In the genomic region with DNA sequence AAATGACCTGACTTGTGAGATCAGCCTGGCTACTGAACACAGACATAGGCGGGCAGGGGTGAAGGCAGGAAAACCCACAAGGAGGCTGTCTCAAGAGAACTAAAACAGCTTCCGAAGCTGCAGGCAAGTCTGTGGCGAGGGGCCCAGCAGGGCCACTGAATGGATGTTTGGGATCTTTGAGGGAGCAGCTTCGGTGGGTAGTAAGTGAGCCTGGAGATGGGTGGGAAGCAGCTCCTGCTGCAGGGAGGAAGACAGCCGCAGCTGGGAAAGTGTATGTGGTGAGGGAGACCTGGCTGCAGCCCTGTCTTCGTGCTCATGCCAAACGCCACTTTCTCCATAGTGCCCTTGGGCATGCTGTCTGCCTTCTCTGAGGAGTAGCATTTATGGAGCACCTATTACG, we compare ENCODE assay signal across 12 cellular contexts. TPM values are rescaled to one million over a fixed set of nuclear protein-coding genes. Genes with fewer than 3 reads are reported as not detected.
DNase-seq lines count a peak whose midpoint lies in the region; ATAC-seq lines count a peak whose summit lies in the region.
"Had no signal": no experiment of that assay in that cellular context is flagged by ENCODE, and none has a peak within 500 bp of the region (broad histone marks: within the 10 kb centered on the region; RNA-seq: fewer than 3 reads in every experiment).

No MANE protein-coding gene starts in this region.

- peak overlapping the region in 5 of 7 donors; percentile 8 to 80 (median 32) for H3K4me3 Mint-ChIP-seq in CD8-positive, alpha-beta memory T cell
- H3K4me3 Mint-ChIP-seq in activated naive CD8-positive, alpha-beta T cell treated with anti-CD3 and anti-CD28 coated beads, Interleukin-2, amount 50 U/mL, for 24 hours: peak overlapping the region; percentile 88
- peak overlapping the region; percentile 94 for H3K4me3 Mint-ChIP-seq in natural killer cell treated with Interleukin-12 subunit alpha and Interleukin-12 subunit beta and Interleukin-15 and Interleukin-18, amount 100 ng/mL, for 72 hours

- peak overlapping the region; percentile 83 for H3K4me2 ChIP-seq in Karpas-422 (ENCODE audit: low read depth, low read length, poor library complexity, severe bottlenecking)

- peaks cover 48% of the 10 kb centered on the region for H3K79me2 ChIP-seq in Karpas-422 (ENCODE audit: low read length)

- no peak for ATAC-seq in activated naive CD8-positive, alpha-beta T cell treated with anti-CD3 and anti-CD28 coated beads, Interleukin-2, amount 50 U/mL, for 24 hours
- ATAC-seq in natural killer cell treated with Interleukin-12 subunit alpha and Interleukin-12 subunit beta and Interleukin-15 and Interleukin-18, amount 100 ng/mL, for 72 hours: no peak
- ATAC-seq in GM21529 (IDR thresholded peaks at IDR 0.05; ENCODE audit: unreplicated experiment): no peak

- H3K27ac Mint-ChIP-seq in CD8-positive, alpha-beta memory T cell: peak overlapping the region in 7 of 8 donors; percentile 35 to 96 (median 75)
- peak overlapping the region; percentile 70 for H3K27ac Mint-ChIP-seq in activated naive CD8-positive, alpha-beta T cell treated with anti-CD3 and anti-CD28 coated beads, Interleukin-2, amount 50 U/mL, for 24 hours
- H3K27ac Mint-ChIP-seq in natural killer cell treated with Interleukin-12 subunit alpha and Interleukin-12 subunit beta and Interleukin-15 and Interleukin-18, amount 100 ng/mL, for 72 hours: peak overlapping the region in 1 of 2 donors; percentile 83

- CTCF ChIA-PET in CD8-positive, alpha-beta memory T cell (lab: Charles Lee): interaction anchor here (1.4 kb wide), 1 partner anchor 15 kb away, joined by 3 read pairs; no protein-coding TSS in a partner anchor

- H3K9ac ChIP-seq in Karpas-422 (ENCODE audit: low read length): peak overlapping the region; percentile 84; the same call in 1 of the 2 replicates

- H3K9me3 ChIP-seq in CD8-positive, alpha-beta memory T cell (ENCODE audit: low read length): no peaks in the 10 kb centered on the region
- H3K9me3 ChIP-seq in Karpas-422 (ENCODE audit: low read length): no peaks in the 10 kb centered on the region
- H3K9me3 ChIP-seq: tibial nerve had no signal

- no peaks in the 10 kb centered on the region for H3K27me3 Mint-ChIP-seq in CD8-positive, alpha-beta memory T cell
- H3K27me3 Mint-ChIP-seq in activated naive CD8-positive, alpha-beta T cell treated with anti-CD3 and anti-CD28 coated beads, Interleukin-2, amount 50 U/mL, for 24 hours: no peaks in the 10 kb centered on the region
- H3K27me3 Mint-ChIP-seq in natural killer cell treated with Interleukin-12 subunit alpha and Interleukin-12 subunit beta and Interleukin-15 and Interleukin-18, amount 100 ng/mL, for 72 hours: no peaks in the 10 kb centered on the region

- no peaks in the 10 kb centered on the region for H3K9me3 Mint-ChIP-seq in CD8-positive, alpha-beta memory T cell
- H3K9me3 Mint-ChIP-seq in activated naive CD8-positive, alpha-beta T cell treated with anti-CD3 and anti-CD28 coated beads, Interleukin-2, amount 50 U/mL, for 24 hours: no peaks in the 10 kb centered on the region
- H3K9me3 Mint-ChIP-seq in natural killer cell treated with Interleukin-12 subunit alpha and Interleukin-12 subunit beta and Interleukin-15 and Interleukin-18, amount 100 ng/mL, for 72 hours: peaks cover 3% of the 10 kb centered on the region

- H3K27ac ChIP-seq in CD8-positive, alpha-beta memory T cell (ENCODE audit: low read depth, low read length): no peak overlapping the region
- no peak overlapping the region for H3K27ac ChIP-seq in Karpas-422 (ENCODE audit: low read length)
- H3K27ac ChIP-seq: coronary artery, tibial nerve had no signal

- no peaks in the 10 kb centered on the region for H3K27me3 ChIP-seq in CD8-positive, alpha-beta memory T cell (ENCODE audit: insufficient read depth, low read length, poor library complexity, severe bottlenecking)
- H3K27me3 ChIP-seq in Karpas-422 (ENCODE audit: low read length): no peaks in the 10 kb centered on the region
- H3K27me3 ChIP-seq: tibial nerve had no signal

- peaks cover 42 to 49% (median 49%) of the 10 kb centered on the region in 3 donors for H3K4me1 Mint-ChIP-seq in CD8-positive, alpha-beta memory T cell
- H3K4me1 Mint-ChIP-seq in activated naive CD8-positive, alpha-beta T cell treated with anti-CD3 and anti-CD28 coated beads, Interleukin-2, amount 50 U/mL, for 24 hours: peaks cover 37% of the 10 kb centered on the region
- peaks cover 35 to 45% of the 10 kb centered on the region in 2 donors for H3K4me1 Mint-ChIP-seq in natural killer cell treated with Interleukin-12 subunit alpha and Interleukin-12 subunit beta and Interleukin-15 and Interleukin-18, amount 100 ng/mL, for 72 hours (ENCODE audit: low read depth in 2 of 2)

- H3K9me2 ChIP-seq in Karpas-422 (replicated peaks; ENCODE audit: insufficient read depth, low read length): no peaks in the 10 kb centered on the region

- peaks cover 13% of the 10 kb centered on the region; the same call in 1 of the 2 replicates for H4K20me1 ChIP-seq in Karpas-422 (ENCODE audit: insufficient read depth, low read depth, low read length)

- no peaks in the 10 kb centered on the region for H3K36me3 ChIP-seq in CD8-positive, alpha-beta memory T cell (ENCODE audit: insufficient read depth, low read length)
- peaks cover 9% of the 10 kb centered on the region for H3K36me3 ChIP-seq in Karpas-422 (ENCODE audit: insufficient read depth, low read length)

- H3K4me1 ChIP-seq in CD8-positive, alpha-beta memory T cell (ENCODE audit: insufficient read depth, low read length): peaks cover 37% of the 10 kb centered on the region
- H3K4me1 ChIP-seq in Karpas-422 (ENCODE audit: low read length): peaks cover 33% of the 10 kb centered on the region

- no peak overlapping the region for H2AFZ ChIP-seq in Karpas-422 (ENCODE audit: low read length)

- POLR2A ChIA-PET in CD8-positive, alpha-beta memory T cell (lab: Charles Lee): no interaction called here

- DNase-seq in CD8-positive, alpha-beta memory T cell: no peak
- DNase-seq in Karpas-422: no peak
- DNase-seq in activated naive CD8-positive, alpha-beta T cell treated with anti-CD3 and anti-CD28 coated beads, Interleukin-2, amount 50 U/mL, for 24 hours: no peak
- no peak for DNase-seq in natural killer cell treated with Interleukin-12 subunit alpha and Interleukin-12 subunit beta and Interleukin-15 and Interleukin-18, amount 100 ng/mL, for 72 hours (ENCODE audit: low spot score)
- DNase-seq in NAMALWA (ENCODE audit: low spot score): no peak
- DNase-seq in NCI-H748 treated with DMSO at 0.1 percent for 48 hours (lab: John Stamatoyannopoulos, UW): no peak
- no peak for DNase-seq in nucleus accumbens (lab: John Stamatoyannopoulos, UW)
- DNase-seq: NCI-H446 treated with DMSO at 0.1 percent for 48 hours had no signal

- no peak overlapping the region for H3K4me3 ChIP-seq in CD8-positive, alpha-beta memory T cell (ENCODE audit: low read length)
- H3K4me3 ChIP-seq in Karpas-422 (ENCODE audit: low read length): 0 out of 2 replicates have a peak overlapping the region, but pooled peaks have one; percentile 96
- H3K4me3 ChIP-seq: coronary artery, tibial nerve had no signal

- H3K36me3 Mint-ChIP-seq in CD8-positive, alpha-beta memory T cell: peaks cover 0 to 41% (median 5%) of the 10 kb centered on the region in 3 donors
- H3K36me3 Mint-ChIP-seq in activated naive CD8-positive, alpha-beta T cell treated with anti-CD3 and anti-CD28 coated beads, Interleukin-2, amount 50 U/mL, for 24 hours (ENCODE audit: low read depth): peaks cover 48% of the 10 kb centered on the region
- peaks cover 4% of the 10 kb centered on the region for H3K36me3 Mint-ChIP-seq in natural killer cell treated with Interleukin-12 subunit alpha and Interleukin-12 subunit beta and Interleukin-15 and Interleukin-18, amount 100 ng/mL, for 72 hours

RNA-seq across cellular contexts. Expression of a gene that starts 3.4 kb away (rescaled TPM):
- 100 to 1,000 TPM; 122 to 124 TPM for total RNA-seq in CD8-positive, alpha-beta memory T cell
- 21.8 TPM for polyA plus RNA-seq in CD8-positive, alpha-beta memory T cell
- 10.4 and 21.2 TPM in 2 replicates for total RNA-seq in Karpas-422 (2014; rRNA removed; shearing (Covaris generic); ENCODE audit: low replicate concordance)
- 10 to 100 TPM; 45.0 to 78.7 TPM for total RNA-seq in natural killer cell treated with Interleukin-12 subunit alpha and Interleukin-12 subunit beta and Interleukin-15 and Interleukin-18, amount 100 ng/mL, for 72 hours

RNA-seq across cellular contexts. Expression of a gene that starts 10.4 kb away (rescaled TPM):
- total RNA-seq in CD8-positive, alpha-beta memory T cell: under 1 TPM; 0.28 to 0.42 TPM
- 2.2 TPM for polyA plus RNA-seq in CD8-positive, alpha-beta memory T cell
- total RNA-seq in Karpas-422 (2014; rRNA removed; shearing (Covaris generic); ENCODE audit: low replicate concordance): not detected in 2 replicates
- total RNA-seq in natural killer cell treated with Interleukin-12 subunit alpha and Interleukin-12 subunit beta and Interleukin-15 and Interleukin-18, amount 100 ng/mL, for 72 hours: under 1 TPM; 0.12 to 0.86 TPM
- total RNA-seq: fibroblast of villous mesenchyme had no signal

RNA-seq across cellular contexts. Expression of a gene that starts 22.0 kb away (rescaled TPM):
- not detected for total RNA-seq in CD8-positive, alpha-beta memory T cell
- 0.22 TPM for polyA plus RNA-seq in CD8-positive, alpha-beta memory T cell
- not detected in 2 replicates for total RNA-seq in Karpas-422 (2014; rRNA removed; shearing (Covaris generic); ENCODE audit: low replicate concordance)
- not detected for total RNA-seq in natural killer cell treated with Interleukin-12 subunit alpha and Interleukin-12 subunit beta and Interleukin-15 and Interleukin-18, amount 100 ng/mL, for 72 hours
- total RNA-seq: fibroblast of villous mesenchyme, tibial nerve had no signal

Comparison
In these comparisons a context has a peak if more than half of its experiments do, and no peak if none do; other contexts are left out.
1. H3K4me3 Mint-ChIP-seq: peak in every context shown above with its lines; median percentile 94 in natural killer cell treated with Interleukin-12 subunit alpha and Interleukin-12 subunit beta and Interleukin-15 and Interleukin-18, amount 100 ng/mL, for 72 hours; 88 in activated naive CD8-positive, alpha-beta T cell treated with anti-CD3 and anti-CD28 coated beads, Interleukin-2, amount 50 U/mL, for 24 hours; 32 in CD8-positive, alpha-beta memory T cell.